ENCODE assay signal across 1 cellular context in genomic region chr21:32278518-32279376, GRCh38.
TF ChIP-seq lines count a peak whose summit lies in the region.

A gene with protein sequence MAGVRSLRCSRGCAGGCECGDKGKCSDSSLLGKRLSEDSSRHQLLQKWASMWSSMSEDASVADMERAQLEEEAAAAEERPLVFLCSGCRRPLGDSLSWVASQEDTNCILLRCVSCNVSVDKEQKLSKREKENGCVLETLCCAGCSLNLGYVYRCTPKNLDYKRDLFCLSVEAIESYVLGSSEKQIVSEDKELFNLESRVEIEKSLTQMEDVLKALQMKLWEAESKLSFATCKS (minus strand): TSS chr21:32279049. CDS start chr21:32279014, 35 bp downstream.

TF ChIP-seq in HEK293, 187 proteins besides CTCF, POLR2A, EP300 and RAD21 (continued from another document):
- TF ChIP-seq PRDM2 (tag by site-specific recombination; IDR thresholded peaks at IDR 0.05; ENCODE audit: borderline replicate concordance) (no peak), ZNF558 (tag by site-specific recombination; IDR thresholded peaks at IDR 0.05) (no peak; the same call in 1 of the 2 replicates), ZNF670 (tag by site-specific recombination; IDR thresholded peaks at IDR 0.05; ENCODE audit: low read depth) (no peak), ZBTB26 (tag by site-specific recombination; optimal IDR thresholded peaks at IDR 0.05) (peak; percentile 71), ZBTB7A (tag by site-specific recombination; IDR thresholded peaks at IDR 0.05; ENCODE audit: low read depth) (peak; percentile 58; the same call in 1 of the 2 replicates), ZNF248 (tag by site-specific recombination; IDR thresholded peaks at IDR 0.05) (no peak), ZNF654 (tag by site-specific recombination; IDR thresholded peaks at IDR 0.05; ENCODE audit: low read depth) (no peak), ZBTB48 (tag by site-specific recombination; IDR thresholded peaks at IDR 0.05) (no peak), ZBTB21 (tag by site-specific recombination; IDR thresholded peaks at IDR 0.05) (peak; percentile 47), SCRT1 (tag by site-specific recombination; IDR thresholded peaks at IDR 0.05; ENCODE audit: borderline replicate concordance) (no peak; the same call in 1 of the 2 replicates), KLF7 (tag by site-specific recombination; IDR thresholded peaks at IDR 0.05; ENCODE audit: borderline replicate concordance) (no peak; the same call in 1 of the 2 replicates), ZBTB1 (tag by site-specific recombination; IDR thresholded peaks at IDR 0.05) (0 out of 2 replicates have a peak, but pooled peaks have one; percentile 16), ZNF302 (tag by site-specific recombination; IDR thresholded peaks at IDR 0.05; ENCODE audit: low read depth) (no peak), ZNF549 (tag by site-specific recombination; IDR thresholded peaks at IDR 0.05) (no peak)
- TF ChIP-seq, protein P1, sequence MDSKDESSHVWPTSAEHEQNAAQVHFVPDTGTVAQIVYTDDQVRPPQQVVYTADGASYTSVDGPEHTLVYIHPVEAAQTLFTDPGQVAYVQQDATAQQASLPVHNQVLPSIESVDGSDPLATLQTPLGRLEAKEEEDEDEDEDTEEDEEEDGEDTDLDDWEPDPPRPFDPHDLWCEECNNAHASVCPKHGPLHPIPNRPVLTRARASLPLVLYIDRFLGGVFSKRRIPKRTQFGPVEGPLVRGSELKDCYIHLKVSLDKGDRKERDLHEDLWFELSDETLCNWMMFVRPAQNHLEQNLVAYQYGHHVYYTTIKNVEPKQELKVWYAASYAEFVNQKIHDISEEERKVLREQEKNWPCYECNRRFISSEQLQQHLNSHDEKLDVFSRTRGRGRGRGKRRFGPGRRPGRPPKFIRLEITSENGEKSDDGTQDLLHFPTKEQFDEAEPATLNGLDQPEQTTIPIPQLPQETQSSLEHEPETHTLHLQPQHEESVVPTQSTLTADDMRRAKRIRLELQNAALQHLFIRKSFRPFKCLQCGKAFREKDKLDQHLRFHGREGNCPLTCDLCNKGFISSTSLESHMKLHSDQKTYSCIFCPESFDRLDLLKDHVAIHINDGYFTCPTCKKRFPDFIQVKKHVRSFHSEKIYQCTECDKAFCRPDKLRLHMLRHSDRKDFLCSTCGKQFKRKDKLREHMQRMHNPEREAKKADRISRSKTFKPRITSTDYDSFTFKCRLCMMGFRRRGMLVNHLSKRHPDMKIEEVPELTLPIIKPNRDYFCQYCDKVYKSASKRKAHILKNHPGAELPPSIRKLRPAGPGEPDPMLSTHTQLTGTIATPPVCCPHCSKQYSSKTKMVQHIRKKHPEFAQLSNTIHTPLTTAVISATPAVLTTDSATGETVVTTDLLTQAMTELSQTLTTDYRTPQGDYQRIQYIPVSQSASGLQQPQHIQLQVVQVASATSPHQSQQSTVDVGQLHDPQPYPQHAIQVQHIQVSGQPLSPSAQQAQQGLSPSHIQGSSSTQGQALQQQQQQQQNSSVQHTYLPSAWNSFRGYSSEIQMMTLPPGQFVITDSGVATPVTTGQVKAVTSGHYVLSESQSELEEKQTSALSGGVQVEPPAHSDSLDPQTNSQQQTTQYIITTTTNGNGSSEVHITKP (tag by site-specific recombination; IDR thresholded peaks at IDR 0.05), result peak; percentile 87
- TF ChIP-seq, protein P2, sequence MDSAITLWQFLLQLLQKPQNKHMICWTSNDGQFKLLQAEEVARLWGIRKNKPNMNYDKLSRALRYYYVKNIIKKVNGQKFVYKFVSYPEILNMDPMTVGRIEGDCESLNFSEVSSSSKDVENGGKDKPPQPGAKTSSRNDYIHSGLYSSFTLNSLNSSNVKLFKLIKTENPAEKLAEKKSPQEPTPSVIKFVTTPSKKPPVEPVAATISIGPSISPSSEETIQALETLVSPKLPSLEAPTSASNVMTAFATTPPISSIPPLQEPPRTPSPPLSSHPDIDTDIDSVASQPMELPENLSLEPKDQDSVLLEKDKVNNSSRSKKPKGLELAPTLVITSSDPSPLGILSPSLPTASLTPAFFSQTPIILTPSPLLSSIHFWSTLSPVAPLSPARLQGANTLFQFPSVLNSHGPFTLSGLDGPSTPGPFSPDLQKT (IDR thresholded peaks at IDR 0.05; ENCODE audit: borderline replicate concordance, low read depth, low read length), result no peak
- TF ChIP-seq, protein P3, sequence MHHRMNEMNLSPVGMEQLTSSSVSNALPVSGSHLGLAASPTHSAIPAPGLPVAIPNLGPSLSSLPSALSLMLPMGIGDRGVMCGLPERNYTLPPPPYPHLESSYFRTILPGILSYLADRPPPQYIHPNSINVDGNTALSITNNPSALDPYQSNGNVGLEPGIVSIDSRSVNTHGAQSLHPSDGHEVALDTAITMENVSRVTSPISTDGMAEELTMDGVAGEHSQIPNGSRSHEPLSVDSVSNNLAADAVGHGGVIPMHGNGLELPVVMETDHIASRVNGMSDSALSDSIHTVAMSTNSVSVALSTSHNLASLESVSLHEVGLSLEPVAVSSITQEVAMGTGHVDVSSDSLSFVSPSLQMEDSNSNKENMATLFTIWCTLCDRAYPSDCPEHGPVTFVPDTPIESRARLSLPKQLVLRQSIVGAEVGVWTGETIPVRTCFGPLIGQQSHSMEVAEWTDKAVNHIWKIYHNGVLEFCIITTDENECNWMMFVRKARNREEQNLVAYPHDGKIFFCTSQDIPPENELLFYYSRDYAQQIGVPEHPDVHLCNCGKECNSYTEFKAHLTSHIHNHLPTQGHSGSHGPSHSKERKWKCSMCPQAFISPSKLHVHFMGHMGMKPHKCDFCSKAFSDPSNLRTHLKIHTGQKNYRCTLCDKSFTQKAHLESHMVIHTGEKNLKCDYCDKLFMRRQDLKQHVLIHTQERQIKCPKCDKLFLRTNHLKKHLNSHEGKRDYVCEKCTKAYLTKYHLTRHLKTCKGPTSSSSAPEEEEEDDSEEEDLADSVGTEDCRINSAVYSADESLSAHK (tag by site-specific recombination; IDR thresholded peaks at IDR 0.05), result peak; percentile 70; the same call in 1 of the 2 replicates
- TF ChIP-seq, protein P4, sequence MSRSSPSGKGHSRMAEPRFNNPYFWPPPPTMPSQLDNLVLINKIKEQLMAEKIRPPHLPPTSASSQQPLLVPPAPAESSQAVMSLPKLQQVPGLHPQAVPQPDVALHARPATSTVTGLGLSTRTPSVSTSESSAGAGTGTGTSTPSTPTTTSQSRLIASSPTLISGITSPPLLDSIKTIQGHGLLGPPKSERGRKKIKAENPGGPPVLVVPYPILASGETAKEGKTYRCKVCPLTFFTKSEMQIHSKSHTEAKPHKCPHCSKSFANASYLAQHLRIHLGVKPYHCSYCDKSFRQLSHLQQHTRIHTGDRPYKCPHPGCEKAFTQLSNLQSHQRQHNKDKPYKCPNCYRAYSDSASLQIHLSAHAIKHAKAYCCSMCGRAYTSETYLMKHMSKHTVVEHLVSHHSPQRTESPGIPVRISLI (tag by site-specific recombination; IDR thresholded peaks at IDR 0.05), result peak; percentile 100
- TF ChIP-seq, protein P5, sequence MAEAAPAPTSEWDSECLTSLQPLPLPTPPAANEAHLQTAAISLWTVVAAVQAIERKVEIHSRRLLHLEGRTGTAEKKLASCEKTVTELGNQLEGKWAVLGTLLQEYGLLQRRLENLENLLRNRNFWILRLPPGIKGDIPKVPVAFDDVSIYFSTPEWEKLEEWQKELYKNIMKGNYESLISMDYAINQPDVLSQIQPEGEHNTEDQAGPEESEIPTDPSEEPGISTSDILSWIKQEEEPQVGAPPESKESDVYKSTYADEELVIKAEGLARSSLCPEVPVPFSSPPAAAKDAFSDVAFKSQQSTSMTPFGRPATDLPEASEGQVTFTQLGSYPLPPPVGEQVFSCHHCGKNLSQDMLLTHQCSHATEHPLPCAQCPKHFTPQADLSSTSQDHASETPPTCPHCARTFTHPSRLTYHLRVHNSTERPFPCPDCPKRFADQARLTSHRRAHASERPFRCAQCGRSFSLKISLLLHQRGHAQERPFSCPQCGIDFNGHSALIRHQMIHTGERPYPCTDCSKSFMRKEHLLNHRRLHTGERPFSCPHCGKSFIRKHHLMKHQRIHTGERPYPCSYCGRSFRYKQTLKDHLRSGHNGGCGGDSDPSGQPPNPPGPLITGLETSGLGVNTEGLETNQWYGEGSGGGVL (tag by site-specific recombination; IDR thresholded peaks at IDR 0.05), result no peak
